24 cellular contexts compared by ENCODE assay signal in genomic region chr1:246343251-246343650, GRCh38.
DNase-seq lines count a peak whose midpoint lies in the region; ATAC-seq, FAIRE-seq and TF ChIP-seq lines count a peak whose summit lies in the region.
"Had no signal": no experiment of that assay in that cellular context is flagged by ENCODE, and none has a peak within 500 bp of the region (broad histone marks: within the 10 kb centered on the region; RNA-seq: fewer than 3 reads in every experiment).

No MANE protein-coding gene starts in this region.

- H2AFZ ChIP-seq in GM12878 (ENCODE audit: control insufficient read depth, low read depth, low read length): no peak overlapping the region

- FAIRE-seq in GM12878 (lab: Jason Lieb, UNC): peak; percentile 68
- FAIRE-seq: G401.6, GM12891, GM19239, HTR-8/SVneo, K562 had no signal

- intact Hi-C loops in GM12878 (cut with micrococcal nuclease; ENCODE audit: unreplicated experiment): no loop called here

- H3K4me1 ChIP-seq in BLaER1: peaks cover 4% of the 10 kb centered on the region
- peaks cover 3% of the 10 kb centered on the region; the same call in 1 of the 2 replicates for H3K4me1 ChIP-seq in GM12878 (ENCODE audit: control insufficient read depth, insufficient read depth, low read length)
- no peaks in the 10 kb centered on the region for H3K4me1 ChIP-seq in SJCRH30
- H3K4me1 ChIP-seq: BE2C had no signal

- no peak for TF ChIP-seq CTCF in GM12878 (IDR thresholded peaks at IDR 0.05 in 2 of 3, conservative IDR thresholded peaks at IDR 0.05 in 1 of 3; ENCODE audit: control insufficient read depth in 2 of 3, extremely low read depth in 1 of 3, insufficient read depth in 1 of 3, low read depth in 3 of 3, low read length in 3 of 3)
- TF ChIP-seq CTCF in chondrocyte (IDR thresholded peaks at IDR 0.05): no peak

- H3K9me3 ChIP-seq in BLaER1 (peaks cover 22% of the 10 kb centered on the region), GM12878 (replicated peaks; ENCODE audit: control insufficient read depth, insufficient read depth, low read length) (no peaks in the 10 kb centered on the region), SJCRH30 (replicated peaks) (peaks cover 6% of the 10 kb centered on the region)
- H3K9me3 ChIP-seq: BE2C had no signal

- no peak for TF ChIP-seq RAD21 in GM12878 (IDR thresholded peaks at IDR 0.05; ENCODE audit: insufficient read depth, low read depth, low read length)

- peaks cover 4% of the 10 kb centered on the region for H3K9me3 Mint-ChIP-seq in chondrocyte (ENCODE audit: low read depth)

- no peak for TF ChIP-seq POLR2A in GM12878 (IDR thresholded peaks at IDR 0.05; ENCODE audit: low read depth, low read length)

- peaks cover 20% of the 10 kb centered on the region for H3K36me3 ChIP-seq in BLaER1
- no peaks in the 10 kb centered on the region for H3K36me3 ChIP-seq in GM12878 (ENCODE audit: control insufficient read depth in 2 of 2, insufficient read depth in 2 of 2, low read length in 1 of 2)
- H3K36me3 ChIP-seq in SJCRH30: no peaks in the 10 kb centered on the region
- H3K36me3 ChIP-seq: BE2C, MG63 had no signal

- peak; percentile 66 for ATAC-seq in GM19438 (IDR thresholded peaks at IDR 0.05; ENCODE audit: low read depth, unreplicated experiment)
- peak; percentile 51 for ATAC-seq in HG02870 (IDR thresholded peaks at IDR 0.05; ENCODE audit: unreplicated experiment)
- peak; percentile 64 for ATAC-seq in GM12878
- ATAC-seq: HCT116, K562, Panc1 had no signal

- no peak overlapping the region for H3K27ac Mint-ChIP-seq in chondrocyte (ENCODE audit: unreplicated experiment)

- H4K20me1 ChIP-seq in BLaER1 (no peaks in the 10 kb centered on the region), GM12878 (ENCODE audit: control insufficient read depth, insufficient read depth) (no peaks in the 10 kb centered on the region)

- peaks cover 6% of the 10 kb centered on the region for H3K4me1 Mint-ChIP-seq in chondrocyte (ENCODE audit: low read depth)

- CTCF ChIA-PET in GM12878 (lab: Yijun Ruan, JAX): no interaction called here

- H3K79me2 ChIP-seq in GM12878 (ENCODE audit: control insufficient read depth, insufficient read depth, low read length): no peaks in the 10 kb centered on the region

- H3K4me3 Mint-ChIP-seq in chondrocyte (ENCODE audit: unreplicated experiment): no peak overlapping the region

- 93% methylated on average over 1 of the region's 1 CpG for WGBS in GM12878 (ENCODE audit: insufficient coverage, insufficient replicate concordance, low lambda C conversion rate, missing lambda C conversion rate)

- in situ Hi-C loops in GM12878 (cut with MboI): no loop called here

- H3K27ac ChIP-seq in BLaER1: no peak overlapping the region
- H3K27ac ChIP-seq in GM12878 (ENCODE audit: control insufficient read depth, insufficient read depth): no peak overlapping the region
- H3K27ac ChIP-seq in SJCRH30: no peak overlapping the region
- H3K27ac ChIP-seq: SK-N-MC had no signal

- POLR2A ChIA-PET in GM12878 (lab: Charles Lee): no interaction called here

- H3K4me3 ChIP-seq in BLaER1: no peak overlapping the region
- H3K4me3 ChIP-seq in GM12878: no peak overlapping the region
- H3K4me3 ChIP-seq in SJCRH30: no peak overlapping the region
- H3K4me3 ChIP-seq: K562, MG63, SK-N-MC had no signal

- RAD21 ChIA-PET in GM12878 (lab: Charles Lee; ENCODE audit: unreplicated experiment): no interaction called here

- no TSS peak for BruUV-seq in GM12878 (replicated peaks; lab: Mats Ljungman, UMichigan)

- no peaks in the 10 kb centered on the region for H3K27me3 ChIP-seq in BLaER1
- H3K27me3 ChIP-seq in GM12878 (replicated peaks in 1 of 2; ENCODE audit: control insufficient read depth in 2 of 2, insufficient read depth in 2 of 2, low read length in 1 of 2): no peaks in the 10 kb centered on the region
- no peaks in the 10 kb centered on the region for H3K27me3 ChIP-seq in SJCRH30
- H3K27me3 ChIP-seq: BE2C, MG63 had no signal

- H3K4me2 ChIP-seq in BLaER1: 0 out of 2 replicates have a peak overlapping the region, but pooled peaks have one; percentile 3
- H3K4me2 ChIP-seq in GM12878 (ENCODE audit: control insufficient read depth, insufficient read depth): no peak overlapping the region

- no peak for DNase-seq in GM12878 (ENCODE audit: low read depth, low spot score)
- no peak for DNase-seq in chondrocyte (ENCODE audit: low spot score)
- no peak for DNase-seq in activated CD4-positive, alpha-beta T cell treated with anti-CD3 and anti-CD28 coated beads for 1 hour
- DNase-seq in SJCRH30: no peak
- no peak for DNase-seq in LoVo (ENCODE audit: low spot score)
- DNase-seq: 8988T, ACHN, BE2C, MG63, NCI-H2029 treated with DMSO at 0.1 percent for 48 hours, NCI-H446 treated with DMSO at 0.1 percent for 48 hours, NCI-H526, SHP77 treated with DMSO at 0.1 percent for 48 hours had no signal

- peaks cover 4% of the 10 kb centered on the region for H3K36me3 Mint-ChIP-seq in chondrocyte (ENCODE audit: low read depth)

- H3K9ac ChIP-seq in BLaER1 (no peak overlapping the region), GM12878 (ENCODE audit: control insufficient read depth, insufficient read depth, low read length) (no peak overlapping the region)

- H3K27me3 Mint-ChIP-seq in chondrocyte (ENCODE audit: low read depth): no peaks in the 10 kb centered on the region

- SMC1A ChIA-PET in GM12878 (lab: Charles Lee; ENCODE audit: uncharacterized antibody, unreplicated experiment): no interaction called here

- no peak for TF ChIP-seq EP300 in GM12878 (IDR thresholded peaks at IDR 0.05; ENCODE audit: borderline replicate concordance in 1 of 2, control insufficient read depth in 1 of 2, low read depth in 2 of 2, low read length in 2 of 2)

TF ChIP-seq in GM12878, 131 proteins besides CTCF, POLR2A, EP300 and RAD21:
- TF ChIP-seq SIX5 (IDR thresholded peaks at IDR 0.05; ENCODE audit: low read depth, low read length, severe bottlenecking): no peak
- TF ChIP-seq E2F4 (IDR thresholded peaks at IDR 0.05; ENCODE audit: low read depth, low read length): no peak
- TF ChIP-seq RUNX3 (IDR thresholded peaks at IDR 0.05; ENCODE audit: low read length): peak; percentile 51
- TF ChIP-seq FOXM1 (IDR thresholded peaks at IDR 0.05; ENCODE audit: low read depth, low read length): no peak
- TF ChIP-seq CHD4 (IDR thresholded peaks at IDR 0.05): no peak
- no peak for TF ChIP-seq ZNF274 (IDR thresholded peaks at IDR 0.05; ENCODE audit: insufficient read depth, insufficient read length)
